ENCODE assay signal across 15 cellular contexts in genomic region chr6:27777614-27778355, GRCh38.
DNase-seq lines count a peak whose midpoint lies in the region; ATAC-seq and TF ChIP-seq lines count a peak whose summit lies in the region.
"Had no signal": no experiment of that assay in that cellular context is flagged by ENCODE, and none has a peak within 500 bp of the region (broad histone marks: within the 10 kb centered on the region; RNA-seq: fewer than 3 reads in every experiment).

No MANE protein-coding gene starts in this region.

- H3K9me2 ChIP-seq in HCT116 (ENCODE audit: insufficient read depth) (no peaks in the 10 kb centered on the region), PC-3 (replicated peaks; ENCODE audit: low read length) (no peaks in the 10 kb centered on the region)

- no peak overlapping the region for H3K9ac ChIP-seq in HCT116 (ENCODE audit: low read length)
- no peak overlapping the region for H3K9ac ChIP-seq in PC-3 (ENCODE audit: low read length)

- H3K4me2 ChIP-seq in HCT116 (ENCODE audit: low read length) (no peak overlapping the region), PC-3 (ENCODE audit: low read length) (no peak overlapping the region)

- no peak overlapping the region for H3K4me3 ChIP-seq in HCT116 (replicated peaks in 1 of 2; ENCODE audit: low read depth in 1 of 2, low read length in 2 of 2)
- H3K4me3 ChIP-seq in fibroblast of the aortic adventitia (ENCODE audit: low read depth, low read length): no peak overlapping the region
- H3K4me3 ChIP-seq in PC-3 (ENCODE audit: low read length): no peak overlapping the region
- H3K4me3 ChIP-seq: esophagus squamous epithelium had no signal

- no peak for TF ChIP-seq CTCF in CD4-positive, alpha-beta T cell (IDR thresholded peaks at IDR 0.05)
- TF ChIP-seq CTCF in HCT116 (IDR thresholded peaks at IDR 0.05 in 2 of 3, conservative IDR thresholded peaks at IDR 0.05 in 1 of 3; ENCODE audit: borderline replicate concordance in 1 of 3, insufficient read depth in 1 of 3, low read depth in 2 of 3, low read length in 2 of 3) (no peak), fibroblast of the aortic adventitia (IDR thresholded peaks at IDR 0.05; ENCODE audit: insufficient read depth, low read length) (no peak), PC-3 (conservative IDR thresholded peaks at IDR 0.05; ENCODE audit: low read depth, low read length) (no peak)

- POLR2A ChIA-PET in CD4-positive, alpha-beta T cell (lab: Charles Lee): no interaction called here
- POLR2A ChIA-PET in HCT116 (lab: Charles Lee): no interaction called here
- POLR2A ChIA-PET in PC-3 (lab: Charles Lee; ENCODE audit: unreplicated experiment): no interaction called here

- DNase-seq in CD4-positive, alpha-beta T cell: no peak
- DNase-seq in HCT116 (ENCODE audit: low read depth, low spot score) (no peak), OCI-M1 (lab: John Stamatoyannopoulos, UW) (peak; percentile 38), fibroblast of the aortic adventitia (ENCODE audit: low read depth) (peak; percentile 13), kidney glomerular epithelial cell (lab: John Stamatoyannopoulos, UW) (no peak), HuH-7.5 (ENCODE audit: low spot score) (no peak), PC-3 (no peak), NOMO-1 treated with DMSO at 0.1 percent for 48 hours (lab: John Stamatoyannopoulos, UW; ENCODE audit: unreplicated experiment) (no peak)
- DNase-seq: activated naive CD4-positive, alpha-beta T cell treated with anti-CD3 and anti-CD28 coated beads, Interleukin-2, amount 50 U/mL, for 16 hours; esophagus squamous epithelium; immature natural killer cell; Kasumi-1; NCI-H2171 treated with DMSO at 0.1 percent for 48 hours; stimulated activated CD4-positive, alpha-beta T cell treated with anti-CD3 and anti-CD28 coated beads, Interleukin-2, amount 100 ng/mL, for 48 hours had no signal

- H2AFZ ChIP-seq in HCT116 (ENCODE audit: low read depth, low read length, poor library complexity, severe bottlenecking): peak overlapping the region; percentile 56
- no peak overlapping the region for H2AFZ ChIP-seq in PC-3 (ENCODE audit: low read length)

- H3K4me1 ChIP-seq in HCT116 (ENCODE audit: control insufficient read depth in 1 of 2, insufficient read depth in 2 of 2, low read length in 2 of 2): peaks cover 2 to 4% of the 10 kb centered on the region in 2 experiments; a peak in 2 of 4 replicates
- peaks cover 12% of the 10 kb centered on the region for H3K4me1 ChIP-seq in PC-3 (ENCODE audit: insufficient read depth, low read length)

- H3K9me3 Mint-ChIP-seq in CD4-positive, alpha-beta T cell: no peaks in the 10 kb centered on the region
- H3K9me3 Mint-ChIP-seq: immature natural killer cell; stimulated activated effector memory CD8-positive, alpha-beta T cell treated with anti-CD3 and anti-CD28 coated beads, Interleukin-12 subunit alpha, Interleukin-12 subunit beta, amount 100 ng/mL, for 72 hours had no signal

- H3K4me3 Mint-ChIP-seq in CD4-positive, alpha-beta T cell: peak overlapping the region; percentile 44
- H3K4me3 Mint-ChIP-seq: immature natural killer cell; stimulated activated effector memory CD8-positive, alpha-beta T cell treated with anti-CD3 and anti-CD28 coated beads, Interleukin-12 subunit alpha, Interleukin-12 subunit beta, amount 100 ng/mL, for 72 hours had no signal

- H3K27ac ChIP-seq in CD4-positive, alpha-beta T cell (ENCODE audit: low read depth, low read length): no peak overlapping the region
- H3K27ac ChIP-seq in HCT116 (ENCODE audit: low read depth, low read length) (no peak overlapping the region), PC-3 (ENCODE audit: low read length) (no peak overlapping the region)
- H3K27ac ChIP-seq: esophagus squamous epithelium had no signal

- intact Hi-C loops in CD4-positive, alpha-beta T cell (cut with DNase I, micrococcal nuclease): no loop called here
- intact Hi-C loops in HCT116 (cut with micrococcal nuclease) (no loop called here), PC-3 (cut with micrococcal nuclease) (no loop called here)

- no peaks in the 10 kb centered on the region for H3K4me1 Mint-ChIP-seq in CD4-positive, alpha-beta T cell (ENCODE audit: low read depth)
- H3K4me1 Mint-ChIP-seq: immature natural killer cell had no signal

- TF ChIP-seq RAD21 in HCT116 (IDR thresholded peaks at IDR 0.05; ENCODE audit: low read depth): no peak

- CTCF ChIA-PET in CD4-positive, alpha-beta T cell (lab: Charles Lee): no interaction called here
- CTCF ChIA-PET in HCT116 (lab: Charles Lee) (no interaction called here), PC-3 (lab: Charles Lee) (no interaction called here)

- BruUV-seq in HCT116 (replicated peaks; lab: Mats Ljungman, UMichigan) (no TSS peak), PC-3 (replicated peaks; lab: Mats Ljungman, UMichigan) (no TSS peak)

- no peaks in the 10 kb centered on the region for H3K9me3 ChIP-seq in CD4-positive, alpha-beta T cell (ENCODE audit: control insufficient read depth, low read length)
- no peaks in the 10 kb centered on the region for H3K9me3 ChIP-seq in HCT116 (ENCODE audit: control insufficient read depth in 1 of 2, insufficient read depth in 1 of 2, low read depth in 1 of 2, low read length in 2 of 2)
- H3K9me3 ChIP-seq in PC-3 (ENCODE audit: low read length): no peaks in the 10 kb centered on the region
- H3K9me3 ChIP-seq: esophagus squamous epithelium had no signal

- no peaks in the 10 kb centered on the region for H3K79me2 ChIP-seq in HCT116 (ENCODE audit: insufficient read depth, low read length)
- H3K79me2 ChIP-seq in PC-3 (ENCODE audit: low read length): no peaks in the 10 kb centered on the region

- no peaks in the 10 kb centered on the region for H3K36me3 Mint-ChIP-seq in CD4-positive, alpha-beta T cell (ENCODE audit: low read depth)
- H3K36me3 Mint-ChIP-seq: immature natural killer cell had no signal

- RAD21 ChIA-PET in HCT116 (lab: Charles Lee; ENCODE audit: low non-redundant PET in 1 of 2, low total read pairs in 2 of 2, uncharacterized antibody in 2 of 2, unreplicated experiment in 2 of 2): no interaction called here

- H3K27ac Mint-ChIP-seq in CD4-positive, alpha-beta T cell: no peak overlapping the region
- H3K27ac Mint-ChIP-seq: immature natural killer cell; stimulated activated effector memory CD8-positive, alpha-beta T cell treated with anti-CD3 and anti-CD28 coated beads, Interleukin-12 subunit alpha, Interleukin-12 subunit beta, amount 100 ng/mL, for 72 hours had no signal

- TF ChIP-seq POLR2A in HCT116 (IDR thresholded peaks at IDR 0.05; ENCODE audit: borderline replicate concordance, extremely low read depth, insufficient read depth, insufficient read length): no peak

- H3F3A ChIP-seq in PC-3 (ENCODE audit: low read length, unreplicated experiment): no peaks in the 10 kb centered on the region

- H3K27me3 Mint-ChIP-seq in CD4-positive, alpha-beta T cell: peaks cover 25% of the 10 kb centered on the region

- H3K27me3 ChIP-seq in CD4-positive, alpha-beta T cell (ENCODE audit: control insufficient read depth, insufficient read depth, low read length): peaks cover 12% of the 10 kb centered on the region
- H3K27me3 ChIP-seq in HCT116 (ENCODE audit: insufficient read depth, low read length) (no peaks in the 10 kb centered on the region), PC-3 (ENCODE audit: low read length) (no peaks in the 10 kb centered on the region)

- no peaks in the 10 kb centered on the region for H4K20me1 ChIP-seq in HCT116 (ENCODE audit: insufficient read depth)
- no peaks in the 10 kb centered on the region for H4K20me1 ChIP-seq in PC-3 (ENCODE audit: low read length)

- ATAC-seq in CD4-positive, alpha-beta T cell (ENCODE audit: poor library complexity): no peak
- ATAC-seq in HCT116 (peak; percentile 50; the same call in 1 of the 2 replicates), PC-3 (no peak)
- ATAC-seq: stimulated activated effector memory CD8-positive, alpha-beta T cell treated with anti-CD3 and anti-CD28 coated beads, Interleukin-12 subunit alpha, Interleukin-12 subunit beta, amount 100 ng/mL, for 72 hours had no signal

- H3K36me3 ChIP-seq in HCT116 (ENCODE audit: control insufficient read depth in 1 of 2, insufficient read depth in 2 of 2, low read length in 2 of 2) (no peaks in the 10 kb centered on the region), PC-3 (ENCODE audit: low read depth, low read length) (no peaks in the 10 kb centered on the region)
- H3K36me3 ChIP-seq: esophagus squamous epithelium had no signal

TF ChIP-seq in HCT116, 20 proteins besides CTCF, POLR2A, EP300 and RAD21 (continues in another document):
- TF ChIP-seq JUND (IDR thresholded peaks at IDR 0.05) (no peak), ATF3 (IDR thresholded peaks at IDR 0.05) (peak; percentile 70; the same call in 1 of the 2 replicates), EGR1 (IDR thresholded peaks at IDR 0.05; ENCODE audit: low read depth) (no peak), YY1 (IDR thresholded peaks at IDR 0.05; ENCODE audit: extremely low read depth, insufficient replicate concordance, low read depth, low read length) (peak; percentile 8), MAX (IDR thresholded peaks at IDR 0.05) (no peak), SIN3A (IDR thresholded peaks at IDR 0.05; ENCODE audit: low read depth) (no peak)

Comparison
In these comparisons a context has a peak if more than half of its experiments do, and no peak if none do; other contexts are left out.
1. DNase-seq: peak in OCI-M1 (single experiment) and fibroblast of the aortic adventitia (single experiment); none in CD4-positive, alpha-beta T cell (0 of 10), HCT116 (single experiment), kidney glomerular epithelial cell (single experiment), HuH-7.5 (single experiment), PC-3 (single experiment) and NOMO-1 treated with DMSO at 0.1 percent for 48 hours (single experiment).